In genomic region chr7:1403844-1404404, GRCh38 we compare ENCODE assay signal across 1 cellular context.
TF ChIP-seq lines count a peak whose summit lies in the region.

No MANE protein-coding gene starts in this region.

TF ChIP-seq in GM23338, 12 proteins besides CTCF, POLR2A, EP300 and RAD21 (continued from another document):
- no peak for TF ChIP-seq ZNF462 (CRISPR knock-in tag; IDR thresholded peaks at IDR 0.05)
- no peak for TF ChIP-seq EZH2 (IDR thresholded peaks at IDR 0.05; ENCODE audit: low read depth, unreplicated experiment)
- no peak for TF ChIP-seq POLR2AphosphoS5 (IDR thresholded peaks at IDR 0.05; ENCODE audit: low read depth)
- no peak for TF ChIP-seq CREB1 (CRISPR knock-in tag; IDR thresholded peaks at IDR 0.05; ENCODE audit: low read depth)
- no peak for TF ChIP-seq JUNB (IDR thresholded peaks at IDR 0.05; ENCODE audit: unreplicated experiment)
